ENCODE assay signal across 24 cellular contexts in genomic region chr1:2552189-2552588, GRCh38. TPM values are rescaled to one million over a fixed set of nuclear protein-coding genes. Genes with fewer than 3 reads are reported as not detected.
DNase-seq lines count a peak whose midpoint lies in the region; ATAC-seq, FAIRE-seq and TF ChIP-seq lines count a peak whose summit lies in the region.
"Had no signal": no experiment of that assay in that cellular context is flagged by ENCODE, and none has a peak within 500 bp of the region (broad histone marks: within the 10 kb centered on the region; RNA-seq: fewer than 3 reads in every experiment).

No MANE protein-coding gene starts in this region.

- no peaks in the 10 kb centered on the region for H4K20me1 ChIP-seq in HepG2 (ENCODE audit: insufficient read depth, low read length)

- POLR2A ChIA-PET in HepG2 (lab: Yijun Ruan, JAX) = no interaction called here

- TF ChIP-seq POLR2A in HepG2 (IDR thresholded peaks at IDR 0.05; ENCODE audit: insufficient read depth in 1 of 2, low read depth in 2 of 2, low read length in 2 of 2) (no peak), right lobe of liver (IDR thresholded peaks at IDR 0.05) (no peak), gastrocnemius medialis (IDR thresholded peaks at IDR 0.05) (no peak)

- H3K4me1 ChIP-seq in HepG2 (ENCODE audit: insufficient read depth, low read length) (peaks cover 58% of the 10 kb centered on the region), right lobe of liver (peaks cover 0 to 27% (median 13%) of the 10 kb centered on the region in 4 donors), gastrocnemius medialis (peaks cover 13 to 38% of the 10 kb centered on the region in 2 donors)

- no peak for TF ChIP-seq CTCF in HepG2 (CRISPR knock-in tag; IDR thresholded peaks at IDR 0.05)
- no peak for TF ChIP-seq CTCF in right lobe of liver (IDR thresholded peaks at IDR 0.05)
- TF ChIP-seq CTCF in gastrocnemius medialis (IDR thresholded peaks at IDR 0.05 in 4 of 5, conservative IDR thresholded peaks at IDR 0.05 in 1 of 5) = no peak

- H3K27me3 ChIP-seq in HepG2 (ENCODE audit: control insufficient read depth in 1 of 2, insufficient read depth in 2 of 2, low read length in 2 of 2) (no peaks in the 10 kb centered on the region; a peak in 1 of 5 replicates), right lobe of liver (no peaks in the 10 kb centered on the region), gastrocnemius medialis (peaks cover 2 to 8% (median 2%) of the 10 kb centered on the region in 3 donors)
- H3K27me3 ChIP-seq: MG63 had no signal

- no peak overlapping the region for H3K4me3 ChIP-seq in HepG2 (replicated peaks in 1 of 3; ENCODE audit: insufficient read depth in 1 of 3, low read depth in 2 of 3, low read length in 3 of 3)
- no peak overlapping the region for H3K4me3 ChIP-seq in right lobe of liver
- H3K4me3 ChIP-seq in gastrocnemius medialis = no peak overlapping the region
- H3K4me3 ChIP-seq: A549, GM23248, MG63, PC-9 had no signal

- in situ Hi-C loops in HepG2 (cut with HindIII; ENCODE audit: extremely low pct_ligation_motif_present, low pct_unique_long_range_greater_than_20kb) (no loop called here), gastrocnemius medialis (cut with MboI; ENCODE audit: low sequenced_read_pairs in 4 of 4) (no loop called here)

- CTCF ChIA-PET in HepG2 (lab: Yijun Ruan, JAX; ENCODE audit: low intra/inter-chr PET ratio, low total read pairs) = no interaction called here

- no TSS peak for BruUV-seq in HepG2 (replicated peaks; lab: Mats Ljungman, UMichigan)

- H3K9ac ChIP-seq in HepG2 (ENCODE audit: insufficient read depth, low read depth, low read length) = no peak overlapping the region
- H3K9ac ChIP-seq: GM23248 had no signal

- TF ChIP-seq EP300 in HepG2 (IDR thresholded peaks at IDR 0.05; ENCODE audit: low read depth in 2 of 2, low read length in 2 of 2) = no peak
- no peak for TF ChIP-seq EP300 in HepG2 (CRISPR knock-in tag; IDR thresholded peaks at IDR 0.05; ENCODE audit: borderline replicate concordance)

- H3K27ac ChIP-seq in HepG2 (ENCODE audit: extremely low read length, insufficient read depth, low read length) (no peak overlapping the region), right lobe of liver (no peak overlapping the region), gastrocnemius medialis (peak overlapping the region in 3 of 4 donors; percentile 34 to 74 (median 65))
- H3K27ac ChIP-seq: A549, GM23248, PC-9 had no signal

- DNase-seq in HepG2 (ENCODE audit: low spot score) (no peak), right lobe of liver (no peak), left kidney (ENCODE audit: low read depth, low spot score) (peak; percentile 81), gastrocnemius medialis (no peak), NCI-H2107 treated with DMSO at 0.1 percent for 48 hours (lab: John Stamatoyannopoulos, UW; ENCODE audit: unreplicated experiment) (no peak)
- no peak for DNase-seq in stimulated activated CD8-positive, alpha-beta memory T cell treated with anti-CD3 and anti-CD28 coated beads, Interleukin-4, amount 100 ng/mL, for 48 hours
- DNase-seq: AML-193; GM23248; H7; IMR-90; KG1; MG63; NCI-H2029; NCI-H446 treated with DMSO at 0.1 percent for 48 hours; NCI-H526; NCI-H82; NK-92 treated with Interleukin-12 subunit alpha and Interleukin-12 subunit beta, amount 100 ng/mL, for 24 hours; PC-9; SHP77 had no signal

- H3K79me2 ChIP-seq in HepG2 (ENCODE audit: insufficient read depth, low read length) = no peaks in the 10 kb centered on the region

- H3K4me2 ChIP-seq in HepG2 (ENCODE audit: low read depth, low read length) = no peak overlapping the region
- H3K4me2 ChIP-seq: A549, PC-9 had no signal

- ATAC-seq in HepG2 (no peak), right lobe of liver (no peak), gastrocnemius medialis (no peak), HG03354 (IDR thresholded peaks at IDR 0.05; ENCODE audit: poor library complexity, severe bottlenecking, unreplicated experiment) (no peak)
- ATAC-seq: A549 had no signal

- WGBS in HepG2 (ENCODE audit: low lambda C conversion rate) = 81% methylated on average over 23 of the region's 26 CpGs
- 90% methylated on average over 2 of the region's 26 CpGs for WGBS in right lobe of liver (ENCODE audit: insufficient coverage, low coverage, low lambda C conversion rate, missing lambda C conversion rate)

- no peak overlapping the region for H2AFZ ChIP-seq in HepG2 (ENCODE audit: low read length)
- H2AFZ ChIP-seq: GM23248, PC-9 had no signal

- H3K9me3 ChIP-seq in HepG2 (ENCODE audit: low read length) (no peaks in the 10 kb centered on the region), right lobe of liver (no peaks in the 10 kb centered on the region), gastrocnemius medialis (no peaks in the 10 kb centered on the region)
- H3K9me3 ChIP-seq: A549, MG63 had no signal

- no peak for FAIRE-seq in HepG2 (lab: Jason Lieb, UNC)
- FAIRE-seq: A549, D721Med had no signal

- intact Hi-C loops in HepG2 (cut with micrococcal nuclease; ENCODE audit: unreplicated experiment) (no loop called here), right lobe of liver (cut with DNase I) (loop anchor here in 1 of 2 donors (10.0 kb wide), 1 partner anchor 93 kb away; no protein-coding TSS in a partner anchor), gastrocnemius medialis (cut with DNase I; ENCODE audit: low total_unique reads) (loop anchor here (10.0 kb wide), 1 partner anchor 93 kb away; no protein-coding TSS in a partner anchor)

- TF ChIP-seq RAD21 in HepG2 (CRISPR knock-in tag; IDR thresholded peaks at IDR 0.05) = no peak

- no peaks in the 10 kb centered on the region for H3K36me3 ChIP-seq in HepG2 (replicated peaks in 1 of 2; ENCODE audit: control insufficient read depth in 1 of 2, insufficient read depth in 2 of 2, low read length in 2 of 2)
- H3K36me3 ChIP-seq in right lobe of liver = no peaks in the 10 kb centered on the region
- no peaks in the 10 kb centered on the region for H3K36me3 ChIP-seq in gastrocnemius medialis
- H3K36me3 ChIP-seq: MG63 had no signal

RNA-seq across cellular contexts. Expression of gene TNFRSF14, which starts 4.0 kb away (rescaled TPM):
- total RNA-seq in HepG2 (2016; rRNA removed; fragmentation: Illumina TruSeq; extraction: Trizol) (6.2 and 11.9 TPM in 2 replicates), right lobe of liver (10 to 100 TPM; 31.0 to 54.8 (median 41.1) TPM), gastrocnemius medialis (10 to 100 TPM in 1 of 4 donors, 1 to 10 TPM in 3; 3.4 to 11.5 (median 5.0) TPM)
- total RNA-seq in HepG2 (2016; cell fraction: cytosol; rRNA removed; fragmentation: Illumina TruSeq; extraction: Trizol; ENCODE audit: low read depth) = 7.1 and 8.0 TPM in 2 replicates
- total RNA-seq in HepG2 (2016; cell fraction: insoluble cytoplasmic fraction; rRNA removed; fragmentation: Illumina TruSeq; extraction: Trizol) = 5.5 and 13.2 TPM in 2 replicates
- 10.5 and 12.4 TPM in 2 replicates for total RNA-seq in HepG2 (2016; cell fraction: membrane; rRNA removed; fragmentation: Illumina TruSeq; extraction: Trizol)
- total RNA-seq in HepG2 (2016; cell fraction: nucleus; rRNA removed; fragmentation: Illumina TruSeq; extraction: Trizol) = 11.2 and 11.3 TPM in 2 replicates
- polyA plus RNA-seq in HepG2 (2011; rRNA removed) = 49.9 and 70.7 TPM in 2 replicates
- 24.2 and 35.1 TPM in 2 replicates for polyA plus RNA-seq in HepG2 (2011; cell fraction: cytosol; rRNA removed)
- polyA plus RNA-seq in HepG2 (2011; cell fraction: nucleus; rRNA removed) = 534 and 601 TPM in 2 replicates
- polyA plus RNA-seq in HepG2 (2012) = 20.3 and 22.1 TPM in 2 replicates
- 6.2 and 6.4 TPM in 2 replicates for polyA plus RNA-seq in HepG2 (2016; cell fraction: cytosol; fragmentation: Illumina TruSeq; extraction: Trizol; ENCODE audit: low read depth)
- polyA plus RNA-seq in HepG2 (2016; cell fraction: insoluble cytoplasmic fraction; fragmentation: Illumina TruSeq; extraction: Trizol; ENCODE audit: low read depth) = 5.6 and 7.2 TPM in 2 replicates
- polyA plus RNA-seq in HepG2 (2016; cell fraction: membrane; fragmentation: Illumina TruSeq; extraction: Trizol; ENCODE audit: low read depth) = 9.0 and 10.4 TPM in 2 replicates
- 35.7 and 39.2 TPM in 2 replicates for polyA plus RNA-seq in HepG2 (2016; cell fraction: nucleus; fragmentation: Illumina TruSeq; extraction: Trizol; ENCODE audit: insufficient read depth, low read depth)
- polyA minus RNA-seq in HepG2 (2011; rRNA and poly(A)+ RNA removed; ENCODE audit: low replicate concordance) = 0.61 and 40.6 TPM in 2 replicates
- polyA minus RNA-seq in HepG2 (2011; cell fraction: cytosol; rRNA and poly(A)+ RNA removed) = 12.6 and 13.8 TPM in 2 replicates
- polyA minus RNA-seq in HepG2 (2011; cell fraction: nucleus; rRNA and poly(A)+ RNA removed) = 32.2 and 34.3 TPM in 2 replicates

RNA-seq across cellular contexts. Expression of gene HES5, which starts 22.1 kb away (rescaled TPM):
- not detected in 2 replicates for total RNA-seq in HepG2 (2016; rRNA removed; fragmentation: Illumina TruSeq; extraction: Trizol)
- total RNA-seq in HepG2 (2016; cell fraction: cytosol; rRNA removed; fragmentation: Illumina TruSeq; extraction: Trizol; ENCODE audit: low read depth) = not detected in 2 replicates
- total RNA-seq in HepG2 (2016; cell fraction: insoluble cytoplasmic fraction; rRNA removed; fragmentation: Illumina TruSeq; extraction: Trizol) = not detected in 2 replicates
- total RNA-seq in HepG2 (2016; cell fraction: membrane; rRNA removed; fragmentation: Illumina TruSeq; extraction: Trizol) = not detected in 2 replicates
- not detected in 2 replicates for total RNA-seq in HepG2 (2016; cell fraction: nucleus; rRNA removed; fragmentation: Illumina TruSeq; extraction: Trizol)
- polyA plus RNA-seq in HepG2 (2011; rRNA removed) = 0.05 TPM in 1 of 2 replicates, not detected in the other
- not detected in 2 replicates for polyA plus RNA-seq in HepG2 (2011; cell fraction: cytosol; rRNA removed)
- polyA plus RNA-seq in HepG2 (2011; cell fraction: nucleus; rRNA removed) = not detected in 2 replicates
- not detected in 2 replicates for polyA plus RNA-seq in HepG2 (2012)
- not detected in 2 replicates for polyA plus RNA-seq in HepG2 (2016; cell fraction: cytosol; fragmentation: Illumina TruSeq; extraction: Trizol; ENCODE audit: low read depth)
- not detected in 2 replicates for polyA plus RNA-seq in HepG2 (2016; cell fraction: insoluble cytoplasmic fraction; fragmentation: Illumina TruSeq; extraction: Trizol; ENCODE audit: low read depth)
- not detected in 2 replicates for polyA plus RNA-seq in HepG2 (2016; cell fraction: membrane; fragmentation: Illumina TruSeq; extraction: Trizol; ENCODE audit: low read depth)
- not detected in 2 replicates for polyA plus RNA-seq in HepG2 (2016; cell fraction: nucleus; fragmentation: Illumina TruSeq; extraction: Trizol; ENCODE audit: insufficient read depth, low read depth)
- polyA minus RNA-seq in HepG2 (2011; rRNA and poly(A)+ RNA removed; ENCODE audit: low replicate concordance) = not detected in 2 replicates
- polyA minus RNA-seq in HepG2 (2011; cell fraction: cytosol; rRNA and poly(A)+ RNA removed) = not detected in 2 replicates
- not detected in 2 replicates for polyA minus RNA-seq in HepG2 (2011; cell fraction: nucleus; rRNA and poly(A)+ RNA removed)
- total RNA-seq in right lobe of liver = under 1 TPM in 2 of 6 experiments, not detected in 4; 0.18 to 0.25 TPM
- total RNA-seq in gastrocnemius medialis = under 1 TPM in 1 of 4 donors, not detected in 3; 0.49 TPM
- total RNA-seq: GM23248, IMR-90, PC-9, RPMI7951, SK-MEL-5 had no signal
- polyA plus RNA-seq: A549, GM23248, IMR-90 had no signal

RNA-seq across cellular contexts. Expression of gene PANK4, which starts 25.8 kb away (rescaled TPM):
- total RNA-seq in HepG2 (2016; rRNA removed; fragmentation: Illumina TruSeq; extraction: Trizol) = 9.2 and 19.3 TPM in 2 replicates
- total RNA-seq in HepG2 (2016; cell fraction: cytosol; rRNA removed; fragmentation: Illumina TruSeq; extraction: Trizol; ENCODE audit: low read depth) = 15.2 and 19.7 TPM in 2 replicates
- total RNA-seq in HepG2 (2016; cell fraction: insoluble cytoplasmic fraction; rRNA removed; fragmentation: Illumina TruSeq; extraction: Trizol) = 9.5 and 17.6 TPM in 2 replicates
- 5.3 and 5.7 TPM in 2 replicates for total RNA-seq in HepG2 (2016; cell fraction: membrane; rRNA removed; fragmentation: Illumina TruSeq; extraction: Trizol)
- total RNA-seq in HepG2 (2016; cell fraction: nucleus; rRNA removed; fragmentation: Illumina TruSeq; extraction: Trizol) = 19.2 TPM in 2 replicates
- 17.2 and 17.4 TPM in 2 replicates for polyA plus RNA-seq in HepG2 (2011; rRNA removed)
- polyA plus RNA-seq in HepG2 (2011; cell fraction: cytosol; rRNA removed) = 7.9 and 10.5 TPM in 2 replicates
- 84.3 and 91.7 TPM in 2 replicates for polyA plus RNA-seq in HepG2 (2011; cell fraction: nucleus; rRNA removed)
- 11.1 and 12.3 TPM in 2 replicates for polyA plus RNA-seq in HepG2 (2012)
- polyA plus RNA-seq in HepG2 (2016; cell fraction: cytosol; fragmentation: Illumina TruSeq; extraction: Trizol; ENCODE audit: low read depth) = 0.83 and 1.3 TPM in 2 replicates
- 6.9 and 9.3 TPM in 2 replicates for polyA plus RNA-seq in HepG2 (2016; cell fraction: insoluble cytoplasmic fraction; fragmentation: Illumina TruSeq; extraction: Trizol; ENCODE audit: low read depth)
- 1.5 and 2.2 TPM in 2 replicates for polyA plus RNA-seq in HepG2 (2016; cell fraction: membrane; fragmentation: Illumina TruSeq; extraction: Trizol; ENCODE audit: low read depth)
- polyA plus RNA-seq in HepG2 (2016; cell fraction: nucleus; fragmentation: Illumina TruSeq; extraction: Trizol; ENCODE audit: insufficient read depth, low read depth) = 33.9 and 43.9 TPM in 2 replicates
- 27.8 and 43.6 TPM in 2 replicates for polyA minus RNA-seq in HepG2 (2011; rRNA and poly(A)+ RNA removed; ENCODE audit: low replicate concordance)
- polyA minus RNA-seq in HepG2 (2011; cell fraction: cytosol; rRNA and poly(A)+ RNA removed) = 14.8 and 18.2 TPM in 2 replicates
- 56.7 and 65.1 TPM in 2 replicates for polyA minus RNA-seq in HepG2 (2011; cell fraction: nucleus; rRNA and poly(A)+ RNA removed)
- 10 to 100 TPM in 5 of 6 experiments, 1 to 10 TPM in 1; 9.6 to 18.9 (median 13.4) TPM for total RNA-seq in right lobe of liver
- total RNA-seq in gastrocnemius medialis = 10 to 100 TPM; 27.5 to 54.2 (median 38.5) TPM

RNA-seq across cellular contexts. Expression of gene PRXL2B, which starts 34.4 kb away (rescaled TPM):
- total RNA-seq in HepG2 (2016; rRNA removed; fragmentation: Illumina TruSeq; extraction: Trizol) (14.1 and 16.8 TPM in 2 replicates), right lobe of liver (10 to 100 TPM in 3 of 6 experiments, 1 to 10 TPM in 3; 5.1 to 18.6 (median 11.1) TPM), gastrocnemius medialis (1 to 10 TPM in 2 of 4 donors, under 1 TPM in 2; 0.52 to 2.7 (median 1.1) TPM)
- 3.3 and 4.6 TPM in 2 replicates for total RNA-seq in HepG2 (2016; cell fraction: cytosol; rRNA removed; fragmentation: Illumina TruSeq; extraction: Trizol; ENCODE audit: low read depth)
- 14.4 and 15.6 TPM in 2 replicates for total RNA-seq in HepG2 (2016; cell fraction: insoluble cytoplasmic fraction; rRNA removed; fragmentation: Illumina TruSeq; extraction: Trizol)
- 9.8 and 9.9 TPM in 2 replicates for total RNA-seq in HepG2 (2016; cell fraction: membrane; rRNA removed; fragmentation: Illumina TruSeq; extraction: Trizol)
- total RNA-seq in HepG2 (2016; cell fraction: nucleus; rRNA removed; fragmentation: Illumina TruSeq; extraction: Trizol) = 8.9 and 10.7 TPM in 2 replicates
- polyA plus RNA-seq in HepG2 (2011; rRNA removed) = 22.1 and 29.5 TPM in 2 replicates
- polyA plus RNA-seq in HepG2 (2011; cell fraction: cytosol; rRNA removed) = 24.7 and 29.1 TPM in 2 replicates
- 72.9 and 75.2 TPM in 2 replicates for polyA plus RNA-seq in HepG2 (2011; cell fraction: nucleus; rRNA removed)
- 22.4 and 26.9 TPM in 2 replicates for polyA plus RNA-seq in HepG2 (2012)
- 4.6 and 4.8 TPM in 2 replicates for polyA plus RNA-seq in HepG2 (2016; cell fraction: cytosol; fragmentation: Illumina TruSeq; extraction: Trizol; ENCODE audit: low read depth)
- 20.7 and 24.0 TPM in 2 replicates for polyA plus RNA-seq in HepG2 (2016; cell fraction: insoluble cytoplasmic fraction; fragmentation: Illumina TruSeq; extraction: Trizol; ENCODE audit: low read depth)
- 11.7 and 12.0 TPM in 2 replicates for polyA plus RNA-seq in HepG2 (2016; cell fraction: membrane; fragmentation: Illumina TruSeq; extraction: Trizol; ENCODE audit: low read depth)
- 24.3 and 25.8 TPM in 2 replicates for polyA plus RNA-seq in HepG2 (2016; cell fraction: nucleus; fragmentation: Illumina TruSeq; extraction: Trizol; ENCODE audit: insufficient read depth, low read depth)
- 3.8 and 32.9 TPM in 2 replicates for polyA minus RNA-seq in HepG2 (2011; rRNA and poly(A)+ RNA removed; ENCODE audit: low replicate concordance)
- polyA minus RNA-seq in HepG2 (2011; cell fraction: cytosol; rRNA and poly(A)+ RNA removed) = 16.2 and 16.4 TPM in 2 replicates
- 5.8 and 7.5 TPM in 2 replicates for polyA minus RNA-seq in HepG2 (2011; cell fraction: nucleus; rRNA and poly(A)+ RNA removed)

Comparison
In these comparisons a context has a peak if more than half of its experiments do, and no peak if none do; other contexts are left out.
1. H3K27ac ChIP-seq: peak in gastrocnemius medialis (3 of 4); none in HepG2 (single experiment) and right lobe of liver (0 of 3).